ENCODE assay signal across 9 cellular contexts in genomic region chr16:56513972-56514371, GRCh38. TPM values are rescaled to one million over a fixed set of nuclear protein-coding genes. Genes with fewer than 3 reads are reported as not detected.
DNase-seq lines count a peak whose midpoint lies in the region; TF ChIP-seq lines count a peak whose summit lies in the region.
"Had no signal": no experiment of that assay in that cellular context is flagged by ENCODE, and none has a peak within 500 bp of the region (broad histone marks: within the 10 kb centered on the region; RNA-seq: fewer than 3 reads in every experiment).

No MANE protein-coding gene starts in this region.

- H3K4me3 ChIP-seq in AG04450 (ENCODE audit: low read depth, low read length): no peak overlapping the region

- TF ChIP-seq CTCF in AG04450 (IDR thresholded peaks at IDR 0.05; ENCODE audit: low read depth, low read length) (peak; percentile 81), GM12872 (IDR thresholded peaks at IDR 0.05; ENCODE audit: insufficient read depth, low read depth, low read length) (peak; percentile 61)

- POLR2A ChIA-PET in AG04450 (lab: Yijun Ruan, JAX): interaction anchor here (1.1 kb wide), 1 partner anchor 169 kb away, joined by 3 read pairs; the partner anchor contains the start of gene MT1X

- H3K27ac ChIP-seq in AG04450 (ENCODE audit: low read depth, low read length): no peak overlapping the region
- H3K27ac ChIP-seq: neutrophil had no signal

- no peaks in the 10 kb centered on the region for H3K9me3 ChIP-seq in AG04450 (ENCODE audit: control insufficient read depth, insufficient read depth, low read length)
- H3K9me3 ChIP-seq: neutrophil had no signal

- CTCF ChIA-PET in AG04450 (lab: Charles Lee): interaction anchor here (0.6 to 3.4 kb wide), 19 partner anchors 9 to 276 kb away, joined by 3 to 59 read pairs (median 4); partner anchors contain the start of genes MT1E and MT1G

- no peaks in the 10 kb centered on the region for H3K27me3 ChIP-seq in AG04450 (ENCODE audit: control insufficient read depth, insufficient read depth, low read length)
- H3K27me3 ChIP-seq: neutrophil had no signal

- DNase-seq in AG04450 (ENCODE audit: low read depth, low spot score) (peak; percentile 29), NCI-H226 (peak; percentile 38), epidermal melanocyte (ENCODE audit: insufficient read length, low spot score) (peak; percentile 48), myocyte (ENCODE audit: low read depth) (peak; percentile 71), ureter (ENCODE audit: low spot score) (peak; percentile 52), NK-92 (lab: John Stamatoyannopoulos, UW; ENCODE audit: unreplicated experiment) (no peak)
- peak; percentile 31 to 34 for DNase-seq in activated CD4-positive, alpha-beta T cell treated with anti-CD3 and anti-CD28 coated beads, Interleukin-2, amount 50 U/mL, for 4 hours

RNA-seq across cellular contexts. Expression of gene BBS2, which starts 5.9 kb away (rescaled TPM):
- 49.7 and 53.6 TPM in 2 replicates for polyA plus RNA-seq in AG04450 (2011; rRNA removed)
- 41.8 and 46.0 TPM in 2 replicates for polyA minus RNA-seq in AG04450 (2011; rRNA and poly(A)+ RNA removed)
- total RNA-seq in myocyte: 27.2 and 32.9 TPM in 2 replicates
- polyA plus RNA-seq in myocyte (2012): 26.6 TPM
- 62.6 TPM for total RNA-seq in ureter

RNA-seq across cellular contexts. Expression of gene MT4, which starts 50.9 kb away (rescaled TPM):
- polyA plus RNA-seq in AG04450 (2011; rRNA removed): not detected in 2 replicates
- not detected in 2 replicates for polyA minus RNA-seq in AG04450 (2011; rRNA and poly(A)+ RNA removed)
- not detected in 2 replicates for total RNA-seq in myocyte
- polyA plus RNA-seq in myocyte (2012): not detected
- total RNA-seq in ureter: not detected
